Comparison of ENCODE assay signal across 20 cellular contexts in genomic region chr7:113367187-113367586, GRCh38.
A peak's percentile ranks its signal among the peaks of the same experiment; 100 is the strongest.
DNase-seq lines count a peak whose midpoint lies in the region; ATAC-seq and TF ChIP-seq lines count a peak whose summit lies in the region.
"Had no signal": no experiment of that assay in that cellular context is flagged by ENCODE, and none has a peak within 500 bp of the region (broad histone marks: within the 10 kb centered on the region; RNA-seq: fewer than 3 reads in every experiment).

No MANE protein-coding gene starts in this region.

- H3K36me3 ChIP-seq in brain microvascular endothelial cell (replicated peaks): no peaks in the 10 kb centered on the region

- ATAC-seq in HG03135 (IDR thresholded peaks at IDR 0.05; ENCODE audit: unreplicated experiment) (no peak), GM18909 (IDR thresholded peaks at IDR 0.05; ENCODE audit: poor library complexity, unreplicated experiment) (no peak)

- DNase-seq in HCEC 1CT (peak; percentile 17), NCI-H446 treated with DMSO at 0.1 percent for 48 hours (lab: John Stamatoyannopoulos, UW) (peak; percentile 89), brain microvascular endothelial cell (peak; percentile 1), myocyte (ENCODE audit: low read depth) (peak; percentile 4)
- DNase-seq in stimulated activated naive CD4-positive, alpha-beta T cell treated with Interleukin-2 at 50 U/mL for 16 hours (lab: John Stamatoyannopoulos, UW): no peak
- DNase-seq in central memory CD4-positive, alpha-beta T cell: no peak
- DNase-seq: C1 segment of cervical spinal cord; CD8-positive, alpha-beta memory T cell; DMS79; HFFc6; NCI-H1417; NCI-H2029 treated with DMSO at 0.1 percent for 48 hours; NCI-H2171; NCI-H510A; NCI-H748 treated with DMSO at 0.1 percent for 48 hours; RPMI8226; SHP77 treated with DMSO at 0.1 percent for 48 hours had no signal

- in situ Hi-C loops in brain microvascular endothelial cell (cut with HindIII; ENCODE audit: low pct_ligation_motif_present, low sequenced_read_pairs): no loop called here

- no peaks in the 10 kb centered on the region for H3K27me3 ChIP-seq in brain microvascular endothelial cell (replicated peaks)

- no peak overlapping the region for H3K27ac ChIP-seq in brain microvascular endothelial cell
- H3K27ac ChIP-seq: KMS-11 had no signal

- no peak overlapping the region for H3K4me3 ChIP-seq in brain microvascular endothelial cell (ENCODE audit: low read depth, low read length)

- no peak for TF ChIP-seq CTCF in brain microvascular endothelial cell (IDR thresholded peaks at IDR 0.05; ENCODE audit: low read depth, low read length, missing control alignments)

Comparison
In these comparisons a context has a peak if more than half of its experiments do, and no peak if none do; other contexts are left out.
1. DNase-seq: peak in HCEC 1CT (single experiment), NCI-H446 treated with DMSO at 0.1 percent for 48 hours (single experiment), brain microvascular endothelial cell (single experiment) and myocyte (single experiment); none in stimulated activated naive CD4-positive, alpha-beta T cell treated with Interleukin-2 at 50 U/mL for 16 hours (single experiment) and central memory CD4-positive, alpha-beta T cell (single experiment).